ENCODE assay signal across 19 cellular contexts in the genomic region with DNA sequence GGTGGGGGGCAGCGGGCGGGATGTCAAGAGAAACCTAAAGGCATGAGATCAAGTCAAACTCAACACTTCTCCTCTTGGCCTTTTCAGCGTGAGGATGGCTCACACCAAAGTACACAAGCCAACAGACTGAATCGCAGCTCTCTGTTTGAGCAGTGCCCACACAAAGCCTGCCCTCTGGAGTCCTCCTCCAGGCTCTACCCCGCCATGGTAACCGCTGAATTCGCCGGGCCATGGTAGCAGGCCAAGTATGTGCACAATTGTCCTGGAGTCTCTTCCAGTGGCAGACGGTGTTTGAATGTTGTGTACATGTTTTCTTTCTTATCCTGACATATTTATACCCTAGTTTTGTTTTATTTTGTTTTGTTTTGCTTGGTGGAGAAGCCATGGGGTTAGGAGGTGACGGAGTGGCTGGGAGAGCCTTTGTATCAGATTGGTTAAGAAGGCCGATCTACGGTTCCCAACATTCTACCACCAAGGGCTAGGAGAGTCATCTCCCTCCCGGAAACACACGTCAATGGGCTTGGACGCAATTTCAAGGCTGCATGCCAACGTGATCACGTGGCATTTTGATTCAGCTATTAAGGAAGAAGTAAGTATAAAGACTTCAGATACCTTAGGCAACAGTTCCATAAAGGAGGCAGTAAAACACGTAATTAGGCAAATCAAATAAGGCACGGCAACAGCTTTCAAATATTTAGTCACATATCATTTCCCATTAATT. TPM values are rescaled to one million over a fixed set of nuclear protein-coding genes. Genes with fewer than 3 reads are reported as not detected.
DNase-seq lines count a peak whose midpoint lies in the region; ATAC-seq and TF ChIP-seq lines count a peak whose summit lies in the region.
"Had no signal": no experiment of that assay in that cellular context is flagged by ENCODE, and none has a peak within 500 bp of the region (broad histone marks: within the 10 kb centered on the region; RNA-seq: fewer than 3 reads in every experiment).

No MANE protein-coding gene starts in this region.

- intact Hi-C loops in left ventricle myocardium superior (cut with micrococcal nuclease), result no loop called here
- intact Hi-C loops in left lung (cut with DNase I), result no loop called here
- intact Hi-C loops in testis (cut with DNase I; ENCODE audit: low total_unique reads), result no loop called here

- TF ChIP-seq POLR2A in testis (IDR thresholded peaks at IDR 0.05), result no peak

- H3K4me3 ChIP-seq in right atrium auricular region (no peak overlapping the region), left lung (no peak overlapping the region), testis (no peak overlapping the region)
- H3K4me3 ChIP-seq: A549, cardiac muscle cell had no signal

- no peaks in the 10 kb centered on the region for H3K4me1 ChIP-seq in right atrium auricular region
- H3K4me1 ChIP-seq in left lung, result no peaks in the 10 kb centered on the region
- H3K4me1 ChIP-seq in testis, result no peaks in the 10 kb centered on the region

- no peaks in the 10 kb centered on the region for H3K36me3 ChIP-seq in right atrium auricular region
- no peaks in the 10 kb centered on the region for H3K36me3 ChIP-seq in left lung
- H3K36me3 ChIP-seq in testis (ENCODE audit: low read depth, missing control alignments), result no peaks in the 10 kb centered on the region
- H3K36me3 ChIP-seq: cardiac muscle cell had no signal

- no peak for ATAC-seq in left ventricle myocardium superior
- ATAC-seq in left lung, result peak; percentile 41
- no peak for ATAC-seq in GM21423 (IDR thresholded peaks at IDR 0.05; ENCODE audit: unreplicated experiment)
- no peak for ATAC-seq in GM19351 (IDR thresholded peaks at IDR 0.05; ENCODE audit: unreplicated experiment)
- ATAC-seq: A549; activated CD8-positive, alpha-beta memory T cell treated with anti-CD3 and anti-CD28 coated beads, Interleukin-2, amount 10 ng/mL, durations not matched to agents 7 days and 5 days had no signal

- H3K27ac ChIP-seq in right atrium auricular region (no peak overlapping the region), left lung (no peak overlapping the region), testis (no peak overlapping the region)
- H3K27ac ChIP-seq: cardiac muscle cell had no signal

- TF ChIP-seq CTCF in right atrium auricular region (IDR thresholded peaks at IDR 0.05), result no peak
- no peak for TF ChIP-seq CTCF in left lung (IDR thresholded peaks at IDR 0.05)
- no peak for TF ChIP-seq CTCF in testis (IDR thresholded peaks at IDR 0.05)

- WGBS in testis, 2 donors, result 80 to 87% methylated on average over 19 of the region's 19 CpGs

- peak; percentile 8 for DNase-seq in left ventricle myocardium superior
- DNase-seq in right atrium auricular region (ENCODE audit: low spot score), result no peak
- peak; percentile 63 for DNase-seq in astrocyte of the hippocampus (ENCODE audit: low read depth, low spot score)
- DNase-seq in left lung, result no peak
- DNase-seq in nucleus accumbens (lab: John Stamatoyannopoulos, UW), result no peak
- no peak for DNase-seq in testis
- DNase-seq: activated CD4-positive, CD25-positive, alpha-beta regulatory T cell; activated CD8-positive, alpha-beta memory T cell treated with anti-CD3 and anti-CD28 coated beads, Interleukin-2, amount 10 ng/mL, durations not matched to agents 7 days and 5 days; activated naive CD4-positive, alpha-beta T cell; CD4-positive, alpha-beta T cell; NCI-H1694; NCI-H510A; stimulated activated CD4-positive, alpha-beta T cell treated with anti-CD3 and anti-CD28 coated beads, Interleukin-15, amount 100 ng/mL, for 24 hours; T-helper 1 cell had no signal

- H3K27me3 ChIP-seq in right atrium auricular region (no peaks in the 10 kb centered on the region), left lung (peaks cover 0 to 46% of the 10 kb centered on the region in 2 donors), testis (no peaks in the 10 kb centered on the region)
- H3K27me3 ChIP-seq: cardiac muscle cell had no signal

- H3K9me3 ChIP-seq in right atrium auricular region, result no peaks in the 10 kb centered on the region
- H3K9me3 ChIP-seq in left lung, result no peaks in the 10 kb centered on the region
- no peaks in the 10 kb centered on the region for H3K9me3 ChIP-seq in testis
- H3K9me3 ChIP-seq: A549 had no signal

RNA-seq across cellular contexts. Expression of gene SHH, which starts 12.1 kb away (rescaled TPM):
- total RNA-seq in left ventricle myocardium superior, result not detected
- not detected for total RNA-seq in right atrium auricular region
- 1 to 10 TPM; 4.4 to 5.7 TPM for total RNA-seq in left lung
- under 1 TPM in 1 of 2 donors, not detected in 1; 0.06 TPM for total RNA-seq in testis
- polyA plus RNA-seq in testis (ENCODE audit: insufficient read depth, low read depth, low replicate concordance), result 1.0 TPM
- total RNA-seq: activated CD8-positive, alpha-beta memory T cell treated with anti-CD3 and anti-CD28 coated beads, Interleukin-2, amount 10 ng/mL, durations not matched to agents 7 days and 5 days; cardiac muscle cell; CD4-positive, alpha-beta T cell; subcutaneous adipose tissue had no signal
- polyA plus RNA-seq: cardiac muscle cell had no signal

Comparison
In these comparisons a context has a peak if more than half of its experiments do, and no peak if none do; other contexts are left out.
1. DNase-seq: peak in left ventricle myocardium superior (single experiment) and astrocyte of the hippocampus (single experiment); none in right atrium auricular region (single experiment), left lung (0 of 2), nucleus accumbens (0 of 56) and testis (single experiment).